Comparison of ENCODE assay signal across 13 cellular contexts in genomic region chr4:177380730-177381287, GRCh38.
DNase-seq lines count a peak whose midpoint lies in the region; ATAC-seq and TF ChIP-seq lines count a peak whose summit lies in the region.
"Had no signal": no experiment of that assay in that cellular context is flagged by ENCODE, and none has a peak within 500 bp of the region (broad histone marks: within the 10 kb centered on the region; RNA-seq: fewer than 3 reads in every experiment).

No MANE protein-coding gene starts in this region.

- intact Hi-C loops in Panc1 (cut with micrococcal nuclease; ENCODE audit: unreplicated experiment) = no loop called here

- no TSS peak for BruUV-seq in Panc1 (replicated peaks; lab: Mats Ljungman, UMichigan)

- DNase-seq in D341Med (ENCODE audit: low spot score) = peak; percentile 35
- no peak for DNase-seq in Panc1 (ENCODE audit: low read depth, low spot score)
- DNase-seq in iPS DF 4.7 (ENCODE audit: extremely low read depth, low spot score) = peak; percentile 36
- no peak for DNase-seq in T1000 (lab: John Stamatoyannopoulos, UW)
- no peak for DNase-seq in NOMO-1 treated with dmso at 0.1 percent for 144 hours (lab: John Stamatoyannopoulos, UW; ENCODE audit: unreplicated experiment)
- no peak for DNase-seq in mucosa of gallbladder (ENCODE audit: low spot score)
- no peak for DNase-seq in NCI-H345 (lab: John Stamatoyannopoulos, UW)
- DNase-seq: activated CD8-positive, alpha-beta memory T cell treated with anti-CD3 and anti-CD28 coated beads, Interleukin-2, amount 50 U/mL, for 4 hours; head of caudate nucleus; NCI-H1694 treated with DMSO at 0.1 percent for 48 hours; stimulated activated CD4-positive, alpha-beta T cell treated with anti-CD3 and anti-CD28 coated beads, Interleukin-4, amount 100 ng/mL, for 24 hours; uterus had no signal

- H3K36me3 ChIP-seq in Panc1 (ENCODE audit: control insufficient read depth, insufficient read depth, low read length) = no peaks in the 10 kb centered on the region
- H3K36me3 ChIP-seq: uterus had no signal

- H3K4me1 ChIP-seq in Panc1 (ENCODE audit: control insufficient read depth, insufficient read depth, low read length) = no peaks in the 10 kb centered on the region
- H3K4me1 ChIP-seq: uterus had no signal

- H3K4me3 ChIP-seq in Panc1 (ENCODE audit: low read depth in 2 of 2, low read length in 2 of 2) = no peak overlapping the region
- H3K4me3 ChIP-seq: uterus had no signal

- no peaks in the 10 kb centered on the region for H3K27me3 ChIP-seq in Panc1 (ENCODE audit: control insufficient read depth, insufficient read depth, low read length)
- H3K27me3 ChIP-seq: uterus had no signal

- H3K9me3 ChIP-seq in Panc1 (ENCODE audit: control insufficient read depth, insufficient read depth, low read depth, low read length) = no peaks in the 10 kb centered on the region
- H3K9me3 ChIP-seq: uterus had no signal

- ATAC-seq in GM19463 (IDR thresholded peaks at IDR 0.05; ENCODE audit: unreplicated experiment) (peak; percentile 71), Panc1 (peak; percentile 75)

- peak; percentile 38 for TF ChIP-seq CTCF in Panc1 (IDR thresholded peaks at IDR 0.05)

- POLR2A ChIA-PET in Panc1 (lab: Charles Lee) = no interaction called here

- H3K27ac ChIP-seq in Panc1 (ENCODE audit: low read length) = no peak overlapping the region
- H3K27ac ChIP-seq: uterus had no signal

- in situ Hi-C loops in Panc1 (cut with HindIII; ENCODE audit: low pct_unique_long_range_greater_than_20kb, low sequenced_read_pairs) = no loop called here

- CTCF ChIA-PET in Panc1 (lab: Charles Lee) = interaction anchor here (0.6 to 1.1 kb wide), 2 partner anchors 131 to 1665 kb away, joined by 3 to 9 read pairs; no protein-coding TSS in a partner anchor

Comparison
In these comparisons a context has a peak if more than half of its experiments do, and no peak if none do; other contexts are left out.
1. DNase-seq: peak in D341Med (single experiment) and iPS DF 4.7 (single experiment); none in Panc1 (single experiment), T1000 (single experiment), NOMO-1 treated with dmso at 0.1 percent for 144 hours (single experiment), mucosa of gallbladder (single experiment) and NCI-H345 (single experiment).